Comparison of ENCODE assay signal across 29 cellular contexts in genomic region chrX:155998761-155999510, GRCh38. TPM values are rescaled to one million over a fixed set of nuclear protein-coding genes. Genes with fewer than 3 reads are reported as not detected.
DNase-seq lines count a peak whose midpoint lies in the region; TF ChIP-seq lines count a peak whose summit lies in the region.
"Had no signal": no experiment of that assay in that cellular context is flagged by ENCODE, and none has a peak within 500 bp of the region (broad histone marks: within the 10 kb centered on the region; RNA-seq: fewer than 3 reads in every experiment).

No MANE protein-coding gene starts in this region.

- DNase-seq in T-helper 1 cell = no peak
- no peak for DNase-seq in CD8-positive, alpha-beta memory T cell
- DNase-seq in activated CD4-positive, alpha-beta memory T cell treated with anti-CD3 and anti-CD28 coated beads for 36 hours = no peak
- DNase-seq in esophagus muscularis mucosa (ENCODE audit: extremely low spot score) = peak; percentile 55
- DNase-seq in NCI-H1048 (lab: John Stamatoyannopoulos, UW) = no peak
- DNase-seq in stimulated activated naive CD4-positive, alpha-beta T cell treated with Interleukin-2 at 50 U/mL for 16 hours (lab: John Stamatoyannopoulos, UW) = no peak
- DNase-seq in HFFc6 = no peak
- DNase-seq: activated CD4-positive, alpha-beta T cell treated with anti-CD3 and anti-CD28 coated beads for 1 hour; activated naive CD4-positive, alpha-beta T cell treated with anti-CD3 and anti-CD28 coated beads, Interleukin-2, amount 50 U/mL, for 16 hours; activated T-cell treated with anti-CD3 and anti-CD28 coated beads, Interleukin-2, amount 50 U/mL, for 48 hours; GOT3; Karpas-422; NCI-H1436 treated with DMSO at 0.1 percent for 48 hours; NCI-H226; NCI-H526 treated with DMSO at 0.1 percent for 48 hours; nephron progenitor cell; pancreas; upper lobe of right lung had no signal

- H3K27me3 Mint-ChIP-seq in T-helper 1 cell treated with Interleukin-12 subunit alpha and Interleukin-12 subunit beta and Interleukin-4 antibody, amounts not matched to agents 30 μg/mL and 1 μg/mL, for 36 hours (ENCODE audit: low read depth) = no peaks in the 10 kb centered on the region
- H3K27me3 Mint-ChIP-seq in CD8-positive, alpha-beta memory T cell = no peaks in the 10 kb centered on the region
- H3K27me3 Mint-ChIP-seq in activated CD4-positive, alpha-beta memory T cell treated with anti-CD3 and anti-CD28 coated beads for 36 hours = no peaks in the 10 kb centered on the region
- peaks cover 3% of the 10 kb centered on the region; the same call in 1 of the 2 replicates for H3K27me3 Mint-ChIP-seq in HFFc6 (ENCODE audit: insufficient read depth)
- H3K27me3 Mint-ChIP-seq: memory B cell had no signal

- H3K27ac ChIP-seq in CD8-positive, alpha-beta memory T cell (ENCODE audit: low read depth, low read length) = no peak overlapping the region
- H3K27ac ChIP-seq in esophagus muscularis mucosa (replicated peaks in 1 of 4) = no peak overlapping the region
- H3K27ac ChIP-seq: 22Rv1, HL-60, pancreas, SK-N-MC, suprapubic skin had no signal

- TF ChIP-seq POLR2A in esophagus muscularis mucosa (IDR thresholded peaks at IDR 0.05; ENCODE audit: low read depth) = no peak

- no peaks in the 10 kb centered on the region for H3K9me3 Mint-ChIP-seq in T-helper 1 cell treated with Interleukin-12 subunit alpha and Interleukin-12 subunit beta and Interleukin-4 antibody, amounts not matched to agents 30 μg/mL and 1 μg/mL, for 36 hours
- H3K9me3 Mint-ChIP-seq in CD8-positive, alpha-beta memory T cell = no peaks in the 10 kb centered on the region
- no peaks in the 10 kb centered on the region for H3K9me3 Mint-ChIP-seq in activated CD4-positive, alpha-beta memory T cell treated with anti-CD3 and anti-CD28 coated beads for 36 hours
- 0 out of 2 replicates have a peak, but pooled peaks cover 5% of the 10 kb centered on the region for H3K9me3 Mint-ChIP-seq in HFFc6
- H3K9me3 Mint-ChIP-seq: memory B cell; stimulated activated memory B cell treated with anti-CD40 and anti-IgM and Interleukin-4, amounts not matched to agents 10 μg/mL and 1 μg/mL and 100 μg/mL, for 72 hours had no signal

- no peaks in the 10 kb centered on the region for H3K36me3 ChIP-seq in CD8-positive, alpha-beta memory T cell (ENCODE audit: insufficient read depth, low read length)
- no peaks in the 10 kb centered on the region for H3K36me3 ChIP-seq in esophagus muscularis mucosa
- H3K36me3 ChIP-seq: pancreas, suprapubic skin, upper lobe of right lung had no signal

- no peaks in the 10 kb centered on the region for H3K27me3 ChIP-seq in CD8-positive, alpha-beta memory T cell (ENCODE audit: insufficient read depth, low read length, poor library complexity, severe bottlenecking)
- H3K27me3 ChIP-seq in esophagus muscularis mucosa = no peaks in the 10 kb centered on the region
- H3K27me3 ChIP-seq: pancreas, upper lobe of right lung had no signal

- TF ChIP-seq EP300 in esophagus muscularis mucosa (IDR thresholded peaks at IDR 0.05) = no peak

- H3K4me1 Mint-ChIP-seq in T-helper 1 cell treated with Interleukin-12 subunit alpha and Interleukin-12 subunit beta and Interleukin-4 antibody, amounts not matched to agents 30 μg/mL and 1 μg/mL, for 36 hours (ENCODE audit: low read depth) = peaks cover 65% of the 10 kb centered on the region
- peaks cover 19 to 81% (median 62%) of the 10 kb centered on the region in 3 donors for H3K4me1 Mint-ChIP-seq in CD8-positive, alpha-beta memory T cell
- peaks cover 39% of the 10 kb centered on the region for H3K4me1 Mint-ChIP-seq in activated CD4-positive, alpha-beta memory T cell treated with anti-CD3 and anti-CD28 coated beads for 36 hours (ENCODE audit: low read depth)
- H3K4me1 Mint-ChIP-seq in HFFc6 (ENCODE audit: low read depth) = 0 out of 2 replicates have a peak, but pooled peaks cover 6% of the 10 kb centered on the region
- H3K4me1 Mint-ChIP-seq: nephron progenitor cell; stimulated activated memory B cell treated with anti-CD40 and anti-IgM and Interleukin-4, amounts not matched to agents 10 μg/mL and 1 μg/mL and 100 μg/mL, for 72 hours had no signal

- POLR2A ChIA-PET in CD8-positive, alpha-beta memory T cell (lab: Charles Lee) = no interaction called here
- POLR2A ChIA-PET in activated CD4-positive, alpha-beta memory T cell treated with anti-CD3 and anti-CD28 coated beads for 36 hours (lab: Charles Lee) = no interaction called here

- H3K27ac Mint-ChIP-seq in T-helper 1 cell treated with Interleukin-12 subunit alpha and Interleukin-12 subunit beta and Interleukin-4 antibody, amounts not matched to agents 30 μg/mL and 1 μg/mL, for 36 hours = no peak overlapping the region
- peak overlapping the region in 6 of 8 donors; percentile 34 to 92 (median 70) for H3K27ac Mint-ChIP-seq in CD8-positive, alpha-beta memory T cell
- H3K27ac Mint-ChIP-seq in activated CD4-positive, alpha-beta memory T cell treated with anti-CD3 and anti-CD28 coated beads for 36 hours = peak overlapping the region; percentile 13
- no peak overlapping the region for H3K27ac Mint-ChIP-seq in HFFc6
- H3K27ac Mint-ChIP-seq: memory B cell; nephron progenitor cell; stimulated activated memory B cell treated with anti-CD40 and anti-IgM and Interleukin-4, amounts not matched to agents 10 μg/mL and 1 μg/mL and 100 μg/mL, for 72 hours had no signal

- no peaks in the 10 kb centered on the region for H3K4me1 ChIP-seq in CD8-positive, alpha-beta memory T cell (ENCODE audit: insufficient read depth, low read length)
- H3K4me1 ChIP-seq in esophagus muscularis mucosa = no peaks in the 10 kb centered on the region
- H3K4me1 ChIP-seq: pancreas, suprapubic skin, upper lobe of right lung had no signal

- H3K36me3 Mint-ChIP-seq in T-helper 1 cell treated with Interleukin-12 subunit alpha and Interleukin-12 subunit beta and Interleukin-4 antibody, amounts not matched to agents 30 μg/mL and 1 μg/mL, for 36 hours (ENCODE audit: low read depth) = peaks cover 1% of the 10 kb centered on the region
- H3K36me3 Mint-ChIP-seq in CD8-positive, alpha-beta memory T cell = no peaks in the 10 kb centered on the region
- no peaks in the 10 kb centered on the region for H3K36me3 Mint-ChIP-seq in activated CD4-positive, alpha-beta memory T cell treated with anti-CD3 and anti-CD28 coated beads for 36 hours
- no peaks in the 10 kb centered on the region for H3K36me3 Mint-ChIP-seq in HFFc6 (ENCODE audit: low read depth)
- H3K36me3 Mint-ChIP-seq: memory B cell; stimulated activated memory B cell treated with anti-CD40 and anti-IgM and Interleukin-4, amounts not matched to agents 10 μg/mL and 1 μg/mL and 100 μg/mL, for 72 hours had no signal

- H3K4me3 Mint-ChIP-seq in T-helper 1 cell treated with Interleukin-12 subunit alpha and Interleukin-12 subunit beta and Interleukin-4 antibody, amounts not matched to agents 30 μg/mL and 1 μg/mL, for 36 hours = peak overlapping the region; percentile 63
- peak overlapping the region in 4 of 7 donors; percentile 8 to 69 (median 39) for H3K4me3 Mint-ChIP-seq in CD8-positive, alpha-beta memory T cell
- H3K4me3 Mint-ChIP-seq in activated CD4-positive, alpha-beta memory T cell treated with anti-CD3 and anti-CD28 coated beads for 36 hours = no peak overlapping the region
- H3K4me3 Mint-ChIP-seq in HFFc6 = no peak overlapping the region
- H3K4me3 Mint-ChIP-seq: memory B cell; nephron progenitor cell; stimulated activated memory B cell treated with anti-CD40 and anti-IgM and Interleukin-4, amounts not matched to agents 10 μg/mL and 1 μg/mL and 100 μg/mL, for 72 hours had no signal

- H3K4me3 ChIP-seq in CD8-positive, alpha-beta memory T cell (ENCODE audit: low read length) = no peak overlapping the region
- no peak overlapping the region for H3K4me3 ChIP-seq in esophagus muscularis mucosa
- H3K4me3 ChIP-seq: pancreas, SK-N-MC, suprapubic skin, upper lobe of right lung had no signal

- intact Hi-C loops in activated CD4-positive, alpha-beta memory T cell treated with anti-CD3 and anti-CD28 coated beads for 36 hours (cut with micrococcal nuclease) = no loop called here
- intact Hi-C loops in esophagus muscularis mucosa (cut with DNase I) = no loop called here

- WGBS in esophagus muscularis mucosa = 69% methylated on average over 6 of the region's 9 CpGs

- TF ChIP-seq CTCF in esophagus muscularis mucosa (IDR thresholded peaks at IDR 0.05) (no peak), HFFc6 (IDR thresholded peaks at IDR 0.05) (no peak)

- CTCF ChIA-PET in CD8-positive, alpha-beta memory T cell (lab: Charles Lee) = no interaction called here
- CTCF ChIA-PET in activated CD4-positive, alpha-beta memory T cell treated with anti-CD3 and anti-CD28 coated beads for 36 hours (lab: Charles Lee) = no interaction called here

- no peaks in the 10 kb centered on the region for H3K9me3 ChIP-seq in CD8-positive, alpha-beta memory T cell (ENCODE audit: low read length)
- no peaks in the 10 kb centered on the region for H3K9me3 ChIP-seq in esophagus muscularis mucosa
- H3K9me3 ChIP-seq: pancreas, suprapubic skin, upper lobe of right lung had no signal

RNA-seq across cellular contexts. Expression of gene IL9R, which starts 1.4 kb away (rescaled TPM):
- 1 to 10 TPM; 3.9 to 5.0 TPM for total RNA-seq in CD8-positive, alpha-beta memory T cell
- 0.16 TPM for polyA plus RNA-seq in CD8-positive, alpha-beta memory T cell
- 1 to 10 TPM; 2.7 to 4.1 TPM for total RNA-seq in activated CD4-positive, alpha-beta memory T cell treated with anti-CD3 and anti-CD28 coated beads for 36 hours
- under 1 TPM in 1 of 4 donors, not detected in 3; 0.42 TPM for total RNA-seq in esophagus muscularis mucosa
- total RNA-seq in HFFc6 (2021; fragmentation: NEBNext Ultra II Directional; extraction: Animal tissue kit (Norgen Biotek cat#: 25700)) = under 1 TPM in 2 of 6 experiments, not detected in 4; 0.12 to 0.35 TPM
- total RNA-seq: glomerular endothelial cell, left lobe of liver, PC-3, renal cortical epithelial cell had no signal

Comparison
In these comparisons a context has a peak if more than half of its experiments do, and no peak if none do; other contexts are left out.
1. H3K27ac Mint-ChIP-seq: peak in CD8-positive, alpha-beta memory T cell (6 of 8) and activated CD4-positive, alpha-beta memory T cell treated with anti-CD3 and anti-CD28 coated beads for 36 hours (single experiment); none in T-helper 1 cell treated with Interleukin-12 subunit alpha and Interleukin-12 subunit beta and Interleukin-4 antibody, amounts not matched to agents 30 μg/mL and 1 μg/mL, for 36 hours (single experiment) and HFFc6 (single experiment).
2. H3K4me3 Mint-ChIP-seq: peak in T-helper 1 cell treated with Interleukin-12 subunit alpha and Interleukin-12 subunit beta and Interleukin-4 antibody, amounts not matched to agents 30 μg/mL and 1 μg/mL, for 36 hours (single experiment) and CD8-positive, alpha-beta memory T cell (4 of 7); none in activated CD4-positive, alpha-beta memory T cell treated with anti-CD3 and anti-CD28 coated beads for 36 hours (single experiment) and HFFc6 (single experiment).